In the genomic region with DNA sequence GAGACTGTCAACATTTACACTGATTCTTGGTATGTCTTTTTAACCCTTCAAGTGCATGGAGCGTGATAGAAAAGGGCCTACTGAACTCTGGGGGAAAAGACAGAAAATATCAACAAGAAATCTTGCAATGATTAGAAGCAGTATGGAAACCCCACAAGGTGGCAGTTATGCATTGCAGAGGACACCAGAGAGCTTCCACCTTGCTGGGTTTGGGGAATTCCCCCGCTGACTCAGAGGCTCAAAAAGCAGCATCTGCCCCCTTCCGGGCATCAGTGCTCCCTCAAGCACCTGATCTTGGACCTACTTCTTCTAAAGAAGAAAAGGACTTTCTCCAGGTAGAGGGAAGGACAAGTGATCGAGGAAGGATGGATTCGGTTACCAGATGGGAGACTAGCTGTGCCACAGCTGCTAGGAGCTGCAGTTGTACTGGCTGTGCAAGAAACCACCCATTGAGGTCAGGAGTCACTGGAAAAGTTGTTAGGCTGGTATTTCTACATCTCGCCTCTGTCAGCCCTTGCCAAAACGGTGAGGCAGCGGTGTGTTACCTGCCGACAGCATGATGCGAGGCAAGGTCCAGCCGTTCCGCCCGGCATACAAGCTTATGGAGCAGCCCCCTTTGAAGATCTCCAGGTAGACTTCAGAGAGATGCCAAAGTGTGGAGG, we compare ENCODE assay signal across 8 cellular contexts.
DNase-seq lines count a peak whose midpoint lies in the region; ATAC-seq and TF ChIP-seq lines count a peak whose summit lies in the region.
"Not testable (repeated sequence)": the region's sequence is repeated elsewhere in the genome, so short reads cannot be mapped to it uniquely, and the experiment has no call there.

No MANE protein-coding gene starts in this region.

- not testable (repeated sequence) for TF ChIP-seq RAD21 in Ishikawa (IDR thresholded peaks at IDR 0.05; ENCODE audit: low read depth)

- CTCF ChIA-PET in activated naive CD4-positive, alpha-beta T cell treated with anti-CD3 and anti-CD28 coated beads for 36 hours (lab: Charles Lee): not testable (repeated sequence)

- ATAC-seq in foreskin keratinocyte: not testable (repeated sequence)

- WGBS in stomach, 5 donors: 41 to 75% (median 56%) methylated on average over 11 to 13 of the region's 13 CpGs

- H3K27me3 Mint-ChIP-seq in activated naive CD4-positive, alpha-beta T cell treated with anti-CD3 and anti-CD28 coated beads for 36 hours (ENCODE audit: low read depth): not testable (repeated sequence)

- H3K4me3 ChIP-seq in stomach: not testable (repeated sequence)

- intact Hi-C loops in activated naive CD4-positive, alpha-beta T cell treated with anti-CD3 and anti-CD28 coated beads for 36 hours (cut with micrococcal nuclease): loop anchor here (2.0 to 5.0 kb wide), 2 partner anchors 45 to 219 kb away; no protein-coding TSS in a partner anchor
- intact Hi-C loops in stomach (cut with DNase I; ENCODE audit: low total_unique reads): not testable (repeated sequence)

- peak; percentile 83 for TF ChIP-seq CTCF in foreskin keratinocyte (conservative IDR thresholded peaks at IDR 0.05)
- TF ChIP-seq CTCF in stomach (IDR thresholded peaks at IDR 0.05): not testable (repeated sequence)

- not testable (repeated sequence) for H3K36me3 Mint-ChIP-seq in activated naive CD4-positive, alpha-beta T cell treated with anti-CD3 and anti-CD28 coated beads for 36 hours (ENCODE audit: low read depth)

- not testable (repeated sequence) for TF ChIP-seq EP300 in Ishikawa (IDR thresholded peaks at IDR 0.05; ENCODE audit: borderline replicate concordance); stomach (IDR thresholded peaks at IDR 0.05)

- peak; percentile 27 for DNase-seq in ELF-1 (ENCODE audit: low read depth, low spot score)
- DNase-seq in RPMI7951 (ENCODE audit: low read depth): peak; percentile 19
- DNase-seq in activated CD4-positive, alpha-beta T cell treated with anti-CD3 and anti-CD28 coated beads, Interleukin-2, amount 50 U/mL, for 4 hours: peak; percentile 42 to 43
- peak; percentile 69 for DNase-seq in activated naive CD4-positive, alpha-beta T cell treated with anti-CD3 and anti-CD28 coated beads for 36 hours
- DNase-seq in foreskin keratinocyte: peak; percentile 37 to 66
- DNase-seq in stimulated activated CD4-positive, alpha-beta T cell treated with anti-CD3 and anti-CD28 coated beads, Interleukin-2, amount 100 ng/mL, for 48 hours: peak; percentile 18 to 33
- peak; percentile 66 for DNase-seq in stomach

- not testable (repeated sequence) for H3K27ac ChIP-seq in foreskin keratinocyte
- peak overlapping the region in 1 of 5 donors; percentile 20 for H3K27ac ChIP-seq in stomach

- not testable (repeated sequence) for H3K27ac Mint-ChIP-seq in activated naive CD4-positive, alpha-beta T cell treated with anti-CD3 and anti-CD28 coated beads for 36 hours

- H3K4me1 ChIP-seq in foreskin keratinocyte, stomach: not testable (repeated sequence)

- not testable (repeated sequence) for H3K9me3 Mint-ChIP-seq in activated naive CD4-positive, alpha-beta T cell treated with anti-CD3 and anti-CD28 coated beads for 36 hours

- H3K36me3 ChIP-seq in stomach: not testable (repeated sequence)

- H3K4me1 Mint-ChIP-seq in activated naive CD4-positive, alpha-beta T cell treated with anti-CD3 and anti-CD28 coated beads for 36 hours (ENCODE audit: low read depth): not testable (repeated sequence)

- not testable (repeated sequence) for H3K27me3 ChIP-seq in foreskin keratinocyte, stomach

- not testable (repeated sequence) for TF ChIP-seq POLR2A in stomach (IDR thresholded peaks at IDR 0.05)

- H3K4me3 Mint-ChIP-seq in activated naive CD4-positive, alpha-beta T cell treated with anti-CD3 and anti-CD28 coated beads for 36 hours: not testable (repeated sequence)

- H3K9me3 ChIP-seq in stomach: not testable (repeated sequence)

TF ChIP-seq in Ishikawa, 13 proteins besides CTCF, POLR2A, EP300 and RAD21:
- TF ChIP-seq, protein P1, sequence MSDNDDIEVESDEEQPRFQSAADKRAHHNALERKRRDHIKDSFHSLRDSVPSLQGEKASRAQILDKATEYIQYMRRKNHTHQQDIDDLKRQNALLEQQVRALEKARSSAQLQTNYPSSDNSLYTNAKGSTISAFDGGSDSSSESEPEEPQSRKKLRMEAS (IDR thresholded peaks at IDR 0.05): 0 out of 2 replicates have a peak, but pooled peaks have one; percentile 36
- TF ChIP-seq NFIC (IDR thresholded peaks at IDR 0.05): peak; percentile 28; the same call in 1 of the 2 replicates

Comparison
In these comparisons a context has a peak if more than half of its experiments do, and no peak if none do; other contexts are left out.
1. DNase-seq: peak in every context shown above with its lines; median percentile 69 in activated naive CD4-positive, alpha-beta T cell treated with anti-CD3 and anti-CD28 coated beads for 36 hours; 66 in stomach; 52 in foreskin keratinocyte; 42 in activated CD4-positive, alpha-beta T cell treated with anti-CD3 and anti-CD28 coated beads, Interleukin-2, amount 50 U/mL, for 4 hours; 27 in ELF-1; 26 in stimulated activated CD4-positive, alpha-beta T cell treated with anti-CD3 and anti-CD28 coated beads, Interleukin-2, amount 100 ng/mL, for 48 hours; 19 in RPMI7951.